Comparison of ENCODE assay signal across 11 cellular contexts in the genomic region with DNA sequence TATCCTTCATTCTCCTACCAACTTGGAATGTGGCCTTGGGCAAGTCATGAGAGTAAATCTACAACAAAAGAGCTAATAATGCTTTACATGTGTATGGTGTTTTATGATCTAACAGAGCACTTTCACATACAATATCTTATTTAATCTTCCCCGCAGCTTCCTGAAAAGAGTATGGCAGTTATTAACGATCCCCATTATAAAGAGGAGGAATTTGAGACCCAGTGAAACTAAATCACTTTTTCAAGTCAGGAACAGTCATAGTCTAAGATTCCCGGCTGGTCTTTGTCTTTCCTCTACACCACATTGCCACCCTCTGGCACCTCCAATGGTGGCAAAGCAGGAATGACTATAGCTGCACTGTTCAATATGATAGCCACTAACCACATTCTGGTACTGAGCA.
DNase-seq lines count a peak whose midpoint lies in the region; ATAC-seq, FAIRE-seq and TF ChIP-seq lines count a peak whose summit lies in the region.
"Had no signal": no experiment of that assay in that cellular context is flagged by ENCODE, and none has a peak within 500 bp of the region (broad histone marks: within the 10 kb centered on the region; RNA-seq: fewer than 3 reads in every experiment).

No MANE protein-coding gene starts in this region.

- DNase-seq in BE2C: no peak
- DNase-seq in GM12878 (ENCODE audit: low read depth, low spot score): no peak
- DNase-seq in medulla oblongata (ENCODE audit: extremely low spot score): peak; percentile 27
- DNase-seq in SK-N-DZ (ENCODE audit: low spot score): no peak
- DNase-seq in NCI-H187 (lab: John Stamatoyannopoulos, UW): no peak
- no peak for DNase-seq in NOMO-1 treated with DMSO at 0.1 percent for 48 hours (lab: John Stamatoyannopoulos, UW; ENCODE audit: unreplicated experiment)
- no peak for DNase-seq in Peyer's patch
- DNase-seq: activated T-cell treated with anti-CD3 and anti-CD28 coated beads for 4 hours; NCI-H2171 treated with DMSO at 0.1 percent for 48 hours; stimulated activated CD4-positive, alpha-beta T cell treated with anti-CD3 and anti-CD28 coated beads, Interleukin-15, amount 100 ng/mL, for 24 hours had no signal

- no TSS peak for BruUV-seq in GM12878 (replicated peaks; lab: Mats Ljungman, UMichigan)

- H3K9ac ChIP-seq in HUES64 (ENCODE audit: low read depth, low read length) (peak overlapping the region; percentile 16; the same call in 1 of the 2 replicates), GM12878 (ENCODE audit: control insufficient read depth, insufficient read depth, low read length) (no peak overlapping the region)

- H3K4me1 ChIP-seq in BE2C: no peaks in the 10 kb centered on the region
- H3K4me1 ChIP-seq in HUES64 (ENCODE audit: insufficient read depth, low read length): peaks cover 6% of the 10 kb centered on the region; the same call in 1 of the 2 replicates
- H3K4me1 ChIP-seq in GM12878 (ENCODE audit: control insufficient read depth, insufficient read depth, low read length): no peaks in the 10 kb centered on the region
- H3K4me1 ChIP-seq in Peyer's patch: no peaks in the 10 kb centered on the region

- CTCF ChIA-PET in GM12878 (lab: Yijun Ruan, JAX): interaction anchor here (0.8 to 1.4 kb wide), 4 partner anchors 60 to 725 kb away, joined by 3 to 5 read pairs (median 4); no protein-coding TSS in a partner anchor

- no peak overlapping the region for H3K4me3 ChIP-seq in BE2C (ENCODE audit: low read depth, low read length)
- H3K4me3 ChIP-seq in HUES64 (ENCODE audit: low read length): no peak overlapping the region
- no peak overlapping the region for H3K4me3 ChIP-seq in GM12878
- no peak overlapping the region for H3K4me3 ChIP-seq in Peyer's patch

- intact Hi-C loops in GM12878 (cut with micrococcal nuclease; ENCODE audit: unreplicated experiment): no loop called here

- RAD21 ChIA-PET in GM12878 (lab: Charles Lee; ENCODE audit: unreplicated experiment): no interaction called here

- H2AFZ ChIP-seq in GM12878 (ENCODE audit: control insufficient read depth, low read depth, low read length): no peak overlapping the region

- WGBS in HUES64: 84% methylated on average over 3 of the region's 3 CpGs
- WGBS in GM12878 (ENCODE audit: insufficient coverage, insufficient replicate concordance, low lambda C conversion rate, missing lambda C conversion rate): 33% methylated on average over 3 of the region's 3 CpGs

- ATAC-seq in GM12878: no peak

- H3K79me2 ChIP-seq in GM12878 (ENCODE audit: control insufficient read depth, insufficient read depth, low read length): no peaks in the 10 kb centered on the region

- TF ChIP-seq POLR2A in GM12878 (IDR thresholded peaks at IDR 0.05; ENCODE audit: low read depth, low read length) (no peak), Peyer's patch (IDR thresholded peaks at IDR 0.05) (no peak)

- no peaks in the 10 kb centered on the region; the same call in 1 of the 2 replicates for H3K27me3 ChIP-seq in BE2C
- H3K27me3 ChIP-seq in HUES64 (ENCODE audit: insufficient read depth, low read length): no peaks in the 10 kb centered on the region
- no peaks in the 10 kb centered on the region; a peak in 1 of 4 replicates for H3K27me3 ChIP-seq in GM12878 (replicated peaks in 1 of 2; ENCODE audit: control insufficient read depth in 2 of 2, insufficient read depth in 2 of 2, low read length in 1 of 2)
- H3K27me3 ChIP-seq in Peyer's patch: no peaks in the 10 kb centered on the region

- 0 out of 2 replicates have a peak, but pooled peaks have one; percentile 5 for TF ChIP-seq RAD21 in GM12878 (IDR thresholded peaks at IDR 0.05; ENCODE audit: insufficient read depth, low read depth, low read length)

- POLR2A ChIA-PET in GM12878 (lab: Charles Lee): no interaction called here

- H3K27ac ChIP-seq in HUES64 (ENCODE audit: low read depth, low read length) (no peak overlapping the region), GM12878 (ENCODE audit: control insufficient read depth, insufficient read depth) (no peak overlapping the region), Peyer's patch (no peak overlapping the region)

- TF ChIP-seq EP300 in GM12878 (IDR thresholded peaks at IDR 0.05; ENCODE audit: borderline replicate concordance in 1 of 2, control insufficient read depth in 1 of 2, low read depth in 2 of 2, low read length in 2 of 2): no peak

- in situ Hi-C loops in GM12878 (cut with MboI): no loop called here

- SMC1A ChIA-PET in GM12878 (lab: Charles Lee; ENCODE audit: uncharacterized antibody, unreplicated experiment): interaction anchor here (1.0 to 1.3 kb wide), 3 partner anchors 16 to 65 kb away, joined by 3 read pairs; no protein-coding TSS in a partner anchor

- no peaks in the 10 kb centered on the region for H3K9me3 ChIP-seq in BE2C
- H3K9me3 ChIP-seq in HUES64 (ENCODE audit: insufficient read depth, low read depth, low read length): no peaks in the 10 kb centered on the region
- H3K9me3 ChIP-seq in GM12878 (replicated peaks; ENCODE audit: control insufficient read depth, insufficient read depth, low read length): no peaks in the 10 kb centered on the region
- peaks cover 0 to 4% (median 0%) of the 10 kb centered on the region in 4 donors for H3K9me3 ChIP-seq in Peyer's patch

- FAIRE-seq in GM12878 (lab: Jason Lieb, UNC): no peak

- H3K36me3 ChIP-seq in BE2C (no peaks in the 10 kb centered on the region), HUES64 (ENCODE audit: insufficient read depth, low read length) (no peaks in the 10 kb centered on the region), GM12878 (ENCODE audit: control insufficient read depth in 2 of 2, insufficient read depth in 2 of 2, low read length in 1 of 2) (no peaks in the 10 kb centered on the region), Peyer's patch (no peaks in the 10 kb centered on the region)

- peak; percentile 43 for TF ChIP-seq CTCF in BE2C (IDR thresholded peaks at IDR 0.05; ENCODE audit: low read depth, low read length)
- TF ChIP-seq CTCF in GM12878 (IDR thresholded peaks at IDR 0.05 in 2 of 3, conservative IDR thresholded peaks at IDR 0.05 in 1 of 3; ENCODE audit: control insufficient read depth in 2 of 3, extremely low read depth in 1 of 3, insufficient read depth in 1 of 3, low read depth in 3 of 3, low read length in 3 of 3): no peak; a peak in 1 of 6 replicates
- no peak for TF ChIP-seq CTCF in Peyer's patch (IDR thresholded peaks at IDR 0.05)

- H3K4me2 ChIP-seq in GM12878 (ENCODE audit: control insufficient read depth, insufficient read depth): no peak overlapping the region

- H4K20me1 ChIP-seq in GM12878 (ENCODE audit: control insufficient read depth, insufficient read depth): no peaks in the 10 kb centered on the region

TF ChIP-seq in GM12878, 131 proteins besides CTCF, POLR2A, EP300 and RAD21 (continues in another document):
- no peak for TF ChIP-seq NR2F1 (conservative IDR thresholded peaks at IDR 0.05)
- TF ChIP-seq CUX1 (IDR thresholded peaks at IDR 0.05; ENCODE audit: insufficient replicate concordance, low read depth, low read length): no peak
- TF ChIP-seq SREBF2 (IDR thresholded peaks at IDR 0.05; ENCODE audit: low read length): no peak
- no peak for TF ChIP-seq MEF2B (IDR thresholded peaks at IDR 0.05; ENCODE audit: partially characterized antibody, poor library complexity, severe bottlenecking)
